ENCODE assay signal across 16 cellular contexts in the genomic region with DNA sequence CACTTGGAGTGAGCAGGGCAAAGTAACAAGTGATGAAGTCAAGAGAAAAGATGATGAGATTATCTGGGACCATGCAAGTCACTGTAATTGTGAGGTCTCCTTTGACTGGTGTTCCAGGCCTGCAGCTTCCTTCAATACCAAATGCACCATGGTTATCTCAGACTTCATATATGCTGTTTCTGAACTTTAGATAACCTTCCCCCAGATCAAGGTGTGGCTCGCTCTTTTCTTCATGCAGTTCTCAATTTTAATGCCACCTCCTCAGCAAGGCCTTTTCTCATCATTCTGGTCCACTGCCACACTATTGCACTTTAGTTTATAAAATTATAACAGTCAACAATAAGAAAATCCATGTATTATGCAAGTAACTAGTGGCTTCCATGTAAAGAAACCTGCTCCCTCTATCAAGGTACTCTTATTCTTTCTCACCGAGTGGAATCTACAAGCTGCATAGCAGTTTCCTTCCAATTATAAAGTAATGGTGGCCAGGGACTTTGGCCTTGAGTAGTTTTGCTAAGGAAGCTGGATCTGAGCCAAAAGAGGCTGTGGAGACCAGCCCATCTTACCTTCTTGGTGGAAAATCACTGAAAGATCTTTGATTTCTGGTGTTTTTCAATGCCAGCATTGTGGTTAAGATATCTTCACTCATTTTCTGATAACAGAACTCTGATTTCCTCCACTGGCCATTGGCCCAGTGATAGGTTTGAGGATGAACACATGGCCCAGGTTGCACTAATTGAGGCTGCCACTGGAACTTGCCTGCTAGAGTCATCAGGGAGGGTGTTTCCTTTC.
"Had no signal": no experiment of that assay in that cellular context is flagged by ENCODE, and none has a peak within 500 bp of the region (broad histone marks: within the 10 kb centered on the region; RNA-seq: fewer than 3 reads in every experiment).

No MANE protein-coding gene starts in this region.

- DNase-seq: effector CD4-positive, alpha-beta T cell; endodermal cell; erythroblast; foreskin keratinocyte; hippocampal formation; kidney glomerular epithelial cell; mammary epithelial cell; naive thymus-derived CD8-positive, alpha-beta T cell; ovary; sigmoid colon; stimulated activated CD4-positive, alpha-beta T cell treated with anti-CD3 and anti-CD28 coated beads, Interleukin-2, amount 100 ng/mL, for 48 hours; stimulated activated naive CD4-positive, alpha-beta T cell treated with Interleukin-2 at 50 U/mL for 16 hours; trophoblast cell had no signal

- H3K27ac ChIP-seq: coronary artery, foreskin keratinocyte, ovary, right atrium auricular region, sigmoid colon, skin epidermis had no signal

- H3K4me3 ChIP-seq: coronary artery, ovary, right atrium auricular region, sigmoid colon, skin epidermis had no signal

- H3K4me1 ChIP-seq: foreskin keratinocyte, right atrium auricular region, sigmoid colon had no signal

- H3K36me3 ChIP-seq: ovary, right atrium auricular region, sigmoid colon had no signal

- H3K9me3 ChIP-seq: ovary, right atrium auricular region, sigmoid colon had no signal

- H3K27me3 ChIP-seq: foreskin keratinocyte, ovary, right atrium auricular region, sigmoid colon had no signal
